In genomic region chr2:40448476-40449079, GRCh38 we compare ENCODE assay signal across 8 cellular contexts. TPM values are rescaled to one million over a fixed set of nuclear protein-coding genes. Genes with fewer than 3 reads are reported as not detected.
A peak's percentile ranks its signal among the peaks of the same experiment; 100 is the strongest.
DNase-seq lines count a peak whose midpoint lies in the region; ATAC-seq and TF ChIP-seq lines count a peak whose summit lies in the region.

No MANE protein-coding gene starts in this region.

- H3K18ac ChIP-seq in mesendoderm (ENCODE audit: low read length) = no peak overlapping the region

- H3K9me3 ChIP-seq in adrenal gland (replicated peaks in 1 of 3) = no peaks in the 10 kb centered on the region
- no peaks in the 10 kb centered on the region for H3K9me3 ChIP-seq in CD8-positive, alpha-beta memory T cell (ENCODE audit: low read length)

- H3K27me3 Mint-ChIP-seq in CD8-positive, alpha-beta memory T cell = peaks cover 18 to 30% of the 10 kb centered on the region in 2 donors
- H3K27me3 Mint-ChIP-seq in natural killer cell treated with Interleukin-12 subunit alpha and Interleukin-12 subunit beta and Interleukin-15 and Interleukin-18, amount 100 ng/mL, for 72 hours = peaks cover 23 to 33% of the 10 kb centered on the region in 2 donors

- H3K4me1 Mint-ChIP-seq in CD8-positive, alpha-beta memory T cell = peaks cover 4 to 14% (median 8%) of the 10 kb centered on the region in 3 donors
- peaks cover 5 to 12% of the 10 kb centered on the region in 2 donors for H3K4me1 Mint-ChIP-seq in natural killer cell treated with Interleukin-12 subunit alpha and Interleukin-12 subunit beta and Interleukin-15 and Interleukin-18, amount 100 ng/mL, for 72 hours (ENCODE audit: low read depth in 2 of 2)

- H3K79me1 ChIP-seq in mesendoderm (ENCODE audit: low read length) = no peaks in the 10 kb centered on the region

- H3K4me1 ChIP-seq in adrenal gland (replicated peaks in 1 of 2) (peaks cover 8 to 11% of the 10 kb centered on the region in 2 donors), mesendoderm (ENCODE audit: control insufficient read depth, low read depth, low read length) (no peaks in the 10 kb centered on the region)
- H3K4me1 ChIP-seq in CD8-positive, alpha-beta memory T cell (ENCODE audit: insufficient read depth, low read length) = no peaks in the 10 kb centered on the region

- no peak for TF ChIP-seq POLR2A in adrenal gland (IDR thresholded peaks at IDR 0.05)

- no peaks in the 10 kb centered on the region for H3K27me3 ChIP-seq in adrenal gland
- no peaks in the 10 kb centered on the region for H3K27me3 ChIP-seq in mesendoderm (ENCODE audit: insufficient read depth, low read length, poor library complexity)
- no peaks in the 10 kb centered on the region for H3K27me3 ChIP-seq in CD8-positive, alpha-beta memory T cell (ENCODE audit: insufficient read depth, low read length, poor library complexity, severe bottlenecking)

- H2AK5ac ChIP-seq in mesendoderm (ENCODE audit: low read length) = no peak overlapping the region

- H3K36me3 ChIP-seq in adrenal gland (replicated peaks in 1 of 2) = no peaks in the 10 kb centered on the region
- no peaks in the 10 kb centered on the region for H3K36me3 ChIP-seq in mesendoderm (ENCODE audit: control insufficient read depth, insufficient read depth, low read length)
- no peaks in the 10 kb centered on the region for H3K36me3 ChIP-seq in CD8-positive, alpha-beta memory T cell (ENCODE audit: insufficient read depth, low read length)

- no peak overlapping the region for H3K9ac ChIP-seq in mesendoderm (ENCODE audit: low read length)

- no peak overlapping the region for H4K8ac ChIP-seq in mesendoderm (ENCODE audit: low read depth, low read length)

- DNase-seq in SKM-1 treated with dmso at 0.1 percent for 144 hours (lab: John Stamatoyannopoulos, UW; ENCODE audit: unreplicated experiment) (peak; percentile 45), SKM-1 (lab: John Stamatoyannopoulos, UW; ENCODE audit: unreplicated experiment) (no peak), NCI-H1417 (lab: John Stamatoyannopoulos, UW) (peak; percentile 48 to 84 (median 63)), adrenal gland (peak in 2 of 7 donors; percentile 9 to 57), mesendoderm (peak; percentile 69)
- no peak for DNase-seq in CD8-positive, alpha-beta memory T cell
- DNase-seq in natural killer cell treated with Interleukin-12 subunit alpha and Interleukin-12 subunit beta and Interleukin-15 and Interleukin-18, amount 100 ng/mL, for 72 hours (ENCODE audit: low spot score) = no peak

- H3K9me3 Mint-ChIP-seq in CD8-positive, alpha-beta memory T cell = peaks cover 0 to 11% (median 6%) of the 10 kb centered on the region in 5 donors
- peaks cover 3% of the 10 kb centered on the region for H3K9me3 Mint-ChIP-seq in natural killer cell treated with Interleukin-12 subunit alpha and Interleukin-12 subunit beta and Interleukin-15 and Interleukin-18, amount 100 ng/mL, for 72 hours

- TF ChIP-seq CTCF in adrenal gland (IDR thresholded peaks at IDR 0.05) = peak in 5 of 6 experiments; percentile 17 to 56 (median 43)

- peaks cover 0 to 2% (median 0%) of the 10 kb centered on the region in 3 donors for H3K36me3 Mint-ChIP-seq in CD8-positive, alpha-beta memory T cell
- H3K36me3 Mint-ChIP-seq in natural killer cell treated with Interleukin-12 subunit alpha and Interleukin-12 subunit beta and Interleukin-15 and Interleukin-18, amount 100 ng/mL, for 72 hours = peaks cover 6% of the 10 kb centered on the region

- CTCF ChIA-PET in CD8-positive, alpha-beta memory T cell (lab: Charles Lee) = no interaction called here

- 33 to 39% (median 35%) methylated on average over 3 of the region's 3 CpGs for WGBS in adrenal gland, 4 donors
- no CpG with 5 or more reads among the region's 3 CpGs for WGBS in mesendoderm (ENCODE audit: extremely low coverage, insufficient coverage, low lambda C conversion rate)

- H2BK5ac ChIP-seq in mesendoderm (ENCODE audit: low read length) = no peak overlapping the region

- no peak overlapping the region for H3K4ac ChIP-seq in mesendoderm (ENCODE audit: low read depth, low read length)

- H3K4me3 ChIP-seq in adrenal gland (no peak overlapping the region), mesendoderm (ENCODE audit: low read length) (no peak overlapping the region)
- H3K4me3 ChIP-seq in CD8-positive, alpha-beta memory T cell (ENCODE audit: low read length) = no peak overlapping the region

- no peak overlapping the region for H3K27ac ChIP-seq in adrenal gland
- no peak overlapping the region for H3K27ac ChIP-seq in mesendoderm (ENCODE audit: low read depth, low read length)
- H3K27ac ChIP-seq in CD8-positive, alpha-beta memory T cell (ENCODE audit: low read depth, low read length) = no peak overlapping the region

- intact Hi-C loops in adrenal gland (cut with DNase I) = loop anchor here in 1 of 2 donors (5.0 kb wide), 1 partner anchor 104 kb away; no protein-coding TSS in a partner anchor

- no peak overlapping the region for H4K5ac ChIP-seq in mesendoderm (ENCODE audit: low read length)

- H2BK120ac ChIP-seq in mesendoderm (ENCODE audit: low read depth, low read length) = no peak overlapping the region

- ATAC-seq in HG02571 (IDR thresholded peaks at IDR 0.05; ENCODE audit: unreplicated experiment) = no peak
- ATAC-seq in natural killer cell treated with Interleukin-12 subunit alpha and Interleukin-12 subunit beta and Interleukin-15 and Interleukin-18, amount 100 ng/mL, for 72 hours = no peak

- no peak overlapping the region for H3K27ac Mint-ChIP-seq in CD8-positive, alpha-beta memory T cell
- H3K27ac Mint-ChIP-seq in natural killer cell treated with Interleukin-12 subunit alpha and Interleukin-12 subunit beta and Interleukin-15 and Interleukin-18, amount 100 ng/mL, for 72 hours = no peak overlapping the region

- no peak overlapping the region for H2BK15ac ChIP-seq in mesendoderm (replicated peaks; ENCODE audit: low read depth)

- no peak overlapping the region for H3K4me2 ChIP-seq in mesendoderm (ENCODE audit: low read length)

- H3K23ac ChIP-seq in mesendoderm (ENCODE audit: low read length) = no peak overlapping the region

- H3K79me2 ChIP-seq in mesendoderm (ENCODE audit: control insufficient read depth, insufficient read depth, low read length) = no peaks in the 10 kb centered on the region

- POLR2A ChIA-PET in CD8-positive, alpha-beta memory T cell (lab: Charles Lee) = no interaction called here

- peak overlapping the region in 1 of 7 donors; percentile 54 for H3K4me3 Mint-ChIP-seq in CD8-positive, alpha-beta memory T cell
- H3K4me3 Mint-ChIP-seq in natural killer cell treated with Interleukin-12 subunit alpha and Interleukin-12 subunit beta and Interleukin-15 and Interleukin-18, amount 100 ng/mL, for 72 hours = no peak overlapping the region

- no peak overlapping the region for H3K56ac ChIP-seq in mesendoderm (ENCODE audit: low read length)

RNA-seq across cellular contexts. Expression of gene SLC8A1, which starts 3.3 kb away (rescaled TPM):
- 10 to 100 TPM in 7 of 8 donors, 1 to 10 TPM in 1; 9.3 to 31.2 (median 20.8) TPM for total RNA-seq in adrenal gland
- polyA plus RNA-seq in adrenal gland = 1 to 10 TPM in 2 of 3 donors, under 1 TPM in 1; 0.54 to 4.7 (median 1.8) TPM
- polyA plus RNA-seq in mesendoderm (2013, experiment 1 of 2) = 0.27 TPM
- polyA plus RNA-seq in mesendoderm (2013, experiment 2 of 2) = 0.17 TPM
- total RNA-seq in CD8-positive, alpha-beta memory T cell = under 1 TPM; 0.15 to 0.22 TPM
- not detected for polyA plus RNA-seq in CD8-positive, alpha-beta memory T cell
- not detected for total RNA-seq in natural killer cell treated with Interleukin-12 subunit alpha and Interleukin-12 subunit beta and Interleukin-15 and Interleukin-18, amount 100 ng/mL, for 72 hours

Comparison
In these comparisons a context has a peak if more than half of its experiments do, and no peak if none do; other contexts are left out.
1. DNase-seq: peak in SKM-1 treated with dmso at 0.1 percent for 144 hours (single experiment), NCI-H1417 (3 of 3) and mesendoderm (single experiment); none in SKM-1 (single experiment), CD8-positive, alpha-beta memory T cell (0 of 5) and natural killer cell treated with Interleukin-12 subunit alpha and Interleukin-12 subunit beta and Interleukin-15 and Interleukin-18, amount 100 ng/mL, for 72 hours (single experiment).
2. RNA of gene SLC8A1, which starts 3.3 kb away (total RNA-seq): 9.3 to 31.2 TPM in adrenal gland; 0.15 to 0.22 TPM in CD8-positive, alpha-beta memory T cell and not detected in natural killer cell treated with Interleukin-12 subunit alpha and Interleukin-12 subunit beta and Interleukin-15 and Interleukin-18, amount 100 ng/mL, for 72 hours; every median in the first group is over 4 times any median in the second.